Comparison of ENCODE assay signal across 26 cellular contexts in the genomic region with DNA sequence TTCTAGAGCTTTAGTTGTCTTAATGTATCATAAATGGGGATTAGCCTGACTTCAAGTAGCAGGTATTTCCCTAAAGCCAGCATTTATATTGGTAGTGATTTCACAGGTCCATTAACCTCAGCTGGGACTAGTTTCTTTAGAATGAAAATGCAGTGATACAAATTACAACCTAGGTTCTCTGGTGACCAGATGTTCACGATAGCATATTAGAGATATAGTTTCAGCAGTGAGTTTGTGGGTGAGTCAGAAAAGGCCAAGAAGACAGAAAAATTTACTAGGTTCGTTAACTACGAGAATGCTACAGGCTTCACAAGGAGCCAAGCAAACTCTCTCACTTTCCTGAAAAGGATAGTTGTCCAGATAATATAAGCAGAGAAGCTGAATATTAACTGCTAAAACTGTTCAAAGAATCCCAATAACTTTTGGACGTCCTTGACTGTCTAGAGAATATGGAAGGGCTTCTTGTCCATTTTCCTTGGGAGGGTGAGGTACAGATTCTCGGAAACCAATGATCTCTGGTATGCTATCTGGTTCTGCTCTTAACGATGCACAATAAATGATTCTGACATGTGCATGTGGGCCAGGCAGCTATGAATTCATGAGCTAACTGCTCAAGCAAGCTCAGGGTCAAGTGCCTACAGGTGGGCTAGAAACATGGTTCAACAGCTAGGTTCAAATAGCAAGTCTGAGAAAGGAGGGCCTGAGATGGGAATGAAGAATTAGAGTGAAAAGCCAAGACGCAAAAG. TPM values are rescaled to one million over a fixed set of nuclear protein-coding genes. Genes with fewer than 3 reads are reported as not detected.
DNase-seq lines count a peak whose midpoint lies in the region; ATAC-seq, FAIRE-seq and TF ChIP-seq lines count a peak whose summit lies in the region.
"Had no signal": no experiment of that assay in that cellular context is flagged by ENCODE, and none has a peak within 500 bp of the region (broad histone marks: within the 10 kb centered on the region; RNA-seq: fewer than 3 reads in every experiment).

No MANE protein-coding gene starts in this region.

- no peak overlapping the region for H3K27ac ChIP-seq in K562 (ENCODE audit: extremely low read depth, low read depth, low read length)
- H3K27ac ChIP-seq in muscle layer of colon (ENCODE audit: low read depth, low read length), result peak overlapping the region; percentile 29
- H3K27ac ChIP-seq: BLaER1, HL-60, PC-9, RWPE1 had no signal

- FAIRE-seq in K562 (lab: Jason Lieb, UNC), result no peak
- FAIRE-seq: HepG2 had no signal

- 35% methylated on average over 7 of the region's 7 CpGs for WGBS in K562 (ENCODE audit: insufficient coverage, low coverage, missing lambda C conversion rate)

- no peak overlapping the region for H3K4me3 Mint-ChIP-seq in HFFc6
- no peak overlapping the region for H3K4me3 Mint-ChIP-seq in T-helper 17 cell
- no peak overlapping the region for H3K4me3 Mint-ChIP-seq in activated naive CD8-positive, alpha-beta T cell treated with anti-CD3 and anti-CD28 coated beads for 36 hours
- H3K4me3 Mint-ChIP-seq: CD4-positive, alpha-beta T cell; H9 had no signal

- no TSS peak for BruUV-seq in K562 (replicated peaks; lab: Mats Ljungman, UMichigan)

- POLR2A ChIA-PET in K562 (lab: Yijun Ruan, JAX), result interaction anchor here (0.7 to 1.3 kb wide), 2 partner anchors 21 to 24 kb away, joined by 3 to 4 read pairs; no protein-coding TSS in a partner anchor

- in situ Hi-C loops in K562 (cut with MboI), result no loop called here

- H4K20me1 ChIP-seq in K562 (replicated peaks; ENCODE audit: control insufficient read depth, insufficient read depth, low read length), result no peaks in the 10 kb centered on the region
- H4K20me1 ChIP-seq: BLaER1 had no signal

- H3K9ac ChIP-seq in K562 (ENCODE audit: insufficient read depth in 1 of 2, low read depth in 2 of 2, low read length in 2 of 2) (no peak overlapping the region), muscle layer of colon (ENCODE audit: low read length) (no peak overlapping the region)
- H3K9ac ChIP-seq: BLaER1 had no signal

- ATAC-seq in K562, result no peak
- no peak for ATAC-seq in T-helper 17 cell
- ATAC-seq: HepG2 had no signal

- TF ChIP-seq RAD21 in K562 (CRISPR knock-in tag; conservative IDR thresholded peaks at IDR 0.05 in 1 of 2, IDR thresholded peaks at IDR 0.05 in 1 of 2), result no peak

- no peaks in the 10 kb centered on the region for H3K79me2 ChIP-seq in K562 (ENCODE audit: control insufficient read depth, insufficient read depth, low read length)

- DNase-seq in AG09309 (ENCODE audit: low read depth) (peak; percentile 5), HFFc6 (peak; percentile 5), K562 (ENCODE audit: extremely low read depth in 1 of 4, low spot score in 3 of 4) (no peak), T-helper 17 cell (no peak), NOMO-1 treated with dmso at 0.1 percent for 144 hours (lab: John Stamatoyannopoulos, UW; ENCODE audit: unreplicated experiment) (no peak)
- DNase-seq in activated CD4-positive, alpha-beta T cell treated with anti-CD3 and anti-CD28 coated beads, Interleukin-2, amount 50 U/mL, for 4 hours, result no peak
- no peak for DNase-seq in activated naive CD8-positive, alpha-beta T cell treated with anti-CD3 and anti-CD28 coated beads for 36 hours
- DNase-seq: CD4-positive, alpha-beta T cell; COR-L47; DMS79; H9; KBM-7; NCI-H1092; NCI-H1436; NCI-H187 treated with DMSO at 0.1 percent for 48 hours; NCI-H2171; NCI-H345; NCI-H526 treated with DMSO at 0.1 percent for 48 hours; PC-9; SHP77 treated with DMSO at 0.1 percent for 48 hours had no signal

- no peak overlapping the region for H3K27ac Mint-ChIP-seq in HFFc6
- H3K27ac Mint-ChIP-seq in T-helper 17 cell, result no peak overlapping the region
- H3K27ac Mint-ChIP-seq in activated naive CD8-positive, alpha-beta T cell treated with anti-CD3 and anti-CD28 coated beads for 36 hours, result no peak overlapping the region
- H3K27ac Mint-ChIP-seq: CD4-positive, alpha-beta T cell; H9 had no signal

- H3K4me1 ChIP-seq in K562 (replicated peaks in 1 of 2; ENCODE audit: control insufficient read depth in 2 of 2, insufficient read depth in 2 of 2, low read length in 2 of 2) (no peaks in the 10 kb centered on the region; a peak in 1 of 5 replicates), muscle layer of colon (ENCODE audit: insufficient read depth, low read length) (peaks cover 12% of the 10 kb centered on the region)

- H3K4me2 ChIP-seq in K562 (ENCODE audit: insufficient read depth, low read length), result no peak overlapping the region
- H3K4me2 ChIP-seq: BLaER1, PC-9 had no signal

- H3K9me1 ChIP-seq in K562 (ENCODE audit: control insufficient read depth, insufficient read depth, low read length), result no peaks in the 10 kb centered on the region

- H3K9me3 ChIP-seq in K562 (replicated peaks; ENCODE audit: control insufficient read depth, insufficient read depth, low read depth, low read length) (no peaks in the 10 kb centered on the region), muscle layer of colon (ENCODE audit: low read length) (no peaks in the 10 kb centered on the region), T-helper 17 cell (ENCODE audit: control insufficient read depth, low read length, poor library complexity, severe bottlenecking) (no peaks in the 10 kb centered on the region)
- H3K9me3 ChIP-seq: BLaER1 had no signal

- intact Hi-C loops in K562 (cut with micrococcal nuclease), result no loop called here

- no peak for TF ChIP-seq POLR2A in K562 (conservative IDR thresholded peaks at IDR 0.05)

- no peak for TF ChIP-seq EP300 in K562 (IDR thresholded peaks at IDR 0.05; ENCODE audit: low read length)

- no peak overlapping the region for H2AFZ ChIP-seq in K562 (ENCODE audit: low read depth, low read length)
- H2AFZ ChIP-seq: PC-9 had no signal

- H3K4me1 Mint-ChIP-seq in HFFc6 (ENCODE audit: low read depth) (peaks cover 22% of the 10 kb centered on the region), T-helper 17 cell (peaks cover 3% of the 10 kb centered on the region)
- peaks cover 8% of the 10 kb centered on the region for H3K4me1 Mint-ChIP-seq in activated naive CD8-positive, alpha-beta T cell treated with anti-CD3 and anti-CD28 coated beads for 36 hours

- H3K4me3 ChIP-seq in AG09309 (ENCODE audit: control insufficient read depth, low read depth, low read length), result no peak overlapping the region
- no peak overlapping the region for H3K4me3 ChIP-seq in K562
- H3K4me3 ChIP-seq in muscle layer of colon (ENCODE audit: low read depth in 1 of 2, low read length in 2 of 2), result no peak overlapping the region
- H3K4me3 ChIP-seq: BLaER1, PC-9 had no signal

- H3K36me3 Mint-ChIP-seq in HFFc6 (ENCODE audit: low read depth), result no peaks in the 10 kb centered on the region
- peaks cover 2% of the 10 kb centered on the region for H3K36me3 Mint-ChIP-seq in T-helper 17 cell (ENCODE audit: low read depth)
- no peaks in the 10 kb centered on the region for H3K36me3 Mint-ChIP-seq in activated naive CD8-positive, alpha-beta T cell treated with anti-CD3 and anti-CD28 coated beads for 36 hours

- no peaks in the 10 kb centered on the region for H3K27me3 ChIP-seq in K562 (ENCODE audit: control insufficient read depth in 2 of 2, insufficient read depth in 2 of 2, low read length in 2 of 2)
- no peaks in the 10 kb centered on the region for H3K27me3 ChIP-seq in muscle layer of colon (ENCODE audit: control insufficient read depth in 1 of 2, insufficient read depth in 2 of 2, low read length in 2 of 2)
- H3K27me3 ChIP-seq: BLaER1 had no signal

- H3K27me3 Mint-ChIP-seq in HFFc6 (ENCODE audit: insufficient read depth) (no peaks in the 10 kb centered on the region; the same call in none of the 2 replicates), T-helper 17 cell (peaks cover 6% of the 10 kb centered on the region)
- no peaks in the 10 kb centered on the region for H3K27me3 Mint-ChIP-seq in activated naive CD8-positive, alpha-beta T cell treated with anti-CD3 and anti-CD28 coated beads for 36 hours

- H3K36me3 ChIP-seq in K562 (ENCODE audit: control insufficient read depth, insufficient read depth, low read length) (no peaks in the 10 kb centered on the region), muscle layer of colon (ENCODE audit: insufficient read depth, low read length) (no peaks in the 10 kb centered on the region)
- H3K36me3 ChIP-seq: BLaER1 had no signal

- CTCF ChIA-PET in K562 (lab: Yijun Ruan, JAX; ENCODE audit: low intra/inter-chr PET ratio), result no interaction called here

- H3K9me3 Mint-ChIP-seq in HFFc6, result no peaks in the 10 kb centered on the region
- H3K9me3 Mint-ChIP-seq in activated naive CD8-positive, alpha-beta T cell treated with anti-CD3 and anti-CD28 coated beads for 36 hours, result no peaks in the 10 kb centered on the region
- H3K9me3 Mint-ChIP-seq: CD4-positive, alpha-beta T cell; H9 had no signal

- no peak for TF ChIP-seq CTCF in AG09309 (IDR thresholded peaks at IDR 0.05; ENCODE audit: control insufficient read depth, insufficient read depth, low read depth, low read length, missing control alignments)
- no peak for TF ChIP-seq CTCF in HFFc6 (IDR thresholded peaks at IDR 0.05)
- no peak for TF ChIP-seq CTCF in K562 (IDR thresholded peaks at IDR 0.05 in 2 of 3, conservative IDR thresholded peaks at IDR 0.05 in 1 of 3; ENCODE audit: insufficient read depth in 2 of 3, low read depth in 1 of 3, low read length in 3 of 3)

RNA-seq across cellular contexts. Expression of a gene that starts 6.0 kb away (rescaled TPM):
- total RNA-seq in HFFc6 (2021; fragmentation: NEBNext Ultra II Directional; extraction: Animal tissue kit (Norgen Biotek cat#: 25700)), result 100 to 1,000 TPM; 163 to 250 (median 180) TPM
- total RNA-seq in K562 (2011; cell fraction: chromatin; rRNA removed; ENCODE audit: low replicate concordance), result 74.2 and 192 TPM in 2 replicates
- total RNA-seq in K562 (2011; cell fraction: nucleolus; rRNA removed), result 80.8 and 84.5 TPM in 2 replicates
- 128 and 217 TPM in 2 replicates for total RNA-seq in K562 (2011; cell fraction: nucleoplasm; rRNA removed)
- total RNA-seq in K562 (2014; rRNA removed), result 66.6 and 101 TPM in 2 replicates
- 154 and 168 TPM in 2 replicates for total RNA-seq in K562 (2014; rRNA removed; fragmentation: Illumina TruSeq; extraction: Trizol)
- 124 and 133 TPM in 2 replicates for total RNA-seq in K562 (2015; rRNA removed; fragmentation: Illumina TruSeq; extraction: Trizol)
- total RNA-seq in K562 (2021), result 196 and 217 TPM in 2 replicates
- 94.9 and 119 TPM in 2 replicates for polyA plus RNA-seq in K562 (2011; rRNA removed)
- 20.7 and 41.3 TPM in 2 replicates for polyA plus RNA-seq in K562 (2011; cell fraction: cytosol; rRNA removed)
- polyA plus RNA-seq in K562 (2011; cell fraction: nucleus; rRNA removed), result 59.0 and 73.2 TPM in 2 replicates
- polyA plus RNA-seq in K562 (2012), result 85.5 and 87.4 TPM in 2 replicates
- polyA plus RNA-seq in K562 (2014; fragmentation: Illumina TruSeq; extraction: Trizol), result 71.2 and 85.4 TPM in 2 replicates
- 10 to 100 TPM; 71.4 to 80.2 TPM for polyA plus RNA-seq in K562 (2014; fragmentation: Nextera tagmentation; extraction: Ambion mirVana)
- 64.6 and 73.9 TPM in 2 replicates for polyA plus RNA-seq in K562 (2014; rRNA removed)
- polyA minus RNA-seq in K562 (2011; rRNA and poly(A)+ RNA removed), result 81.1 and 93.9 TPM in 2 replicates
- polyA minus RNA-seq in K562 (2011; cell fraction: cytosol; rRNA and poly(A)+ RNA removed), result 39.5 and 49.4 TPM in 2 replicates
- polyA minus RNA-seq in K562 (2011; cell fraction: nucleus; rRNA and poly(A)+ RNA removed), result 87.2 and 126 TPM in 2 replicates
- total RNA-seq in T-helper 17 cell, result 100 to 1,000 TPM; 158 to 162 TPM
- total RNA-seq in activated naive CD8-positive, alpha-beta T cell treated with anti-CD3 and anti-CD28 coated beads for 36 hours, result 100 to 1,000 TPM; 165 to 166 TPM

RNA-seq across cellular contexts. Expression of a gene that starts 44.7 kb away (rescaled TPM):
- total RNA-seq in HFFc6 (2021; fragmentation: NEBNext Ultra II Directional; extraction: Animal tissue kit (Norgen Biotek cat#: 25700)), result under 1 TPM in 3 of 6 experiments, not detected in 3; 0.14 to 0.21 (median 0.17) TPM
- total RNA-seq in K562 (2011; cell fraction: chromatin; rRNA removed; ENCODE audit: low replicate concordance), result not detected in 2 replicates
- 0.39 TPM in 1 of 2 replicates, not detected in the other for total RNA-seq in K562 (2011; cell fraction: nucleolus; rRNA removed)
- total RNA-seq in K562 (2011; cell fraction: nucleoplasm; rRNA removed), result 1.3 TPM in 1 of 2 replicates, not detected in the other
- not detected in 2 replicates for total RNA-seq in K562 (2014; rRNA removed)
- not detected in 2 replicates for total RNA-seq in K562 (2014; rRNA removed; fragmentation: Illumina TruSeq; extraction: Trizol)
- not detected in 2 replicates for total RNA-seq in K562 (2015; rRNA removed; fragmentation: Illumina TruSeq; extraction: Trizol)
- total RNA-seq in K562 (2021), result not detected in 2 replicates
- polyA plus RNA-seq in K562 (2011; rRNA removed), result not detected in 2 replicates
- not detected in 2 replicates for polyA plus RNA-seq in K562 (2011; cell fraction: cytosol; rRNA removed)
- polyA plus RNA-seq in K562 (2011; cell fraction: nucleus; rRNA removed), result not detected in 2 replicates
- polyA plus RNA-seq in K562 (2012), result not detected in 2 replicates
- not detected in 2 replicates for polyA plus RNA-seq in K562 (2014; fragmentation: Illumina TruSeq; extraction: Trizol)
- polyA plus RNA-seq in K562 (2014; fragmentation: Nextera tagmentation; extraction: Ambion mirVana), result not detected
- not detected in 2 replicates for polyA plus RNA-seq in K562 (2014; rRNA removed)
- not detected in 2 replicates for polyA minus RNA-seq in K562 (2011; rRNA and poly(A)+ RNA removed)
- not detected in 2 replicates for polyA minus RNA-seq in K562 (2011; cell fraction: cytosol; rRNA and poly(A)+ RNA removed)
- not detected in 2 replicates for polyA minus RNA-seq in K562 (2011; cell fraction: nucleus; rRNA and poly(A)+ RNA removed)
- total RNA-seq in T-helper 17 cell, result not detected
- total RNA-seq in activated naive CD8-positive, alpha-beta T cell treated with anti-CD3 and anti-CD28 coated beads for 36 hours, result not detected
- total RNA-seq: CD4-positive, alpha-beta T cell; H9; HepG2; HT-29; PC-9 had no signal
- polyA plus RNA-seq: HepG2 had no signal

Comparison
In these comparisons a context has a peak if more than half of its experiments do, and no peak if none do; other contexts are left out.
1. DNase-seq: peak in AG09309 (single experiment) and HFFc6 (single experiment); none in K562 (0 of 4), T-helper 17 cell (0 of 3), NOMO-1 treated with dmso at 0.1 percent for 144 hours (single experiment), activated CD4-positive, alpha-beta T cell treated with anti-CD3 and anti-CD28 coated beads, Interleukin-2, amount 50 U/mL, for 4 hours (0 of 2) and activated naive CD8-positive, alpha-beta T cell treated with anti-CD3 and anti-CD28 coated beads for 36 hours (single experiment).